Comparison of ENCODE assay signal across 16 cellular contexts in genomic region chr2:27135471-27135955, GRCh38. TPM values are rescaled to one million over a fixed set of nuclear protein-coding genes. Genes with fewer than 3 reads are reported as not detected.
DNase-seq lines count a peak whose midpoint lies in the region; TF ChIP-seq lines count a peak whose summit lies in the region.
"Had no signal": no experiment of that assay in that cellular context is flagged by ENCODE, and none has a peak within 500 bp of the region (broad histone marks: within the 10 kb centered on the region; RNA-seq: fewer than 3 reads in every experiment).

No MANE protein-coding gene starts in this region.

- H3K4me1 ChIP-seq in mammary epithelial cell (ENCODE audit: insufficient read depth, low read length), result peaks cover 6% of the 10 kb centered on the region

- no peak overlapping the region for H3K27ac ChIP-seq in mammary epithelial cell (ENCODE audit: insufficient read depth, low read depth, low read length)
- H3K27ac ChIP-seq: epithelial cell of prostate had no signal

- H3K4me3 Mint-ChIP-seq in activated CD4-positive, alpha-beta T cell treated with anti-CD3 and anti-CD28 coated beads, Interleukin-2, amount 10 ng/mL, durations not matched to agents 7 days and 5 days, result peak overlapping the region; percentile 79
- peak overlapping the region; percentile 92 for H3K4me3 Mint-ChIP-seq in progenitor cell of endocrine pancreas (ENCODE audit: low read depth)

- H3K27ac Mint-ChIP-seq in activated CD4-positive, alpha-beta T cell treated with anti-CD3 and anti-CD28 coated beads, Interleukin-2, amount 10 ng/mL, durations not matched to agents 7 days and 5 days, result peak overlapping the region; percentile 94
- H3K27ac Mint-ChIP-seq in progenitor cell of endocrine pancreas, result peak overlapping the region; percentile 97

- H3K36me3 Mint-ChIP-seq in activated CD4-positive, alpha-beta T cell treated with anti-CD3 and anti-CD28 coated beads, Interleukin-2, amount 10 ng/mL, durations not matched to agents 7 days and 5 days (ENCODE audit: low read depth), result peaks cover 22% of the 10 kb centered on the region
- H3K36me3 Mint-ChIP-seq in progenitor cell of endocrine pancreas (ENCODE audit: insufficient read depth), result peaks cover 3% of the 10 kb centered on the region

- H3K9me3 Mint-ChIP-seq in activated CD4-positive, alpha-beta T cell treated with anti-CD3 and anti-CD28 coated beads, Interleukin-2, amount 10 ng/mL, durations not matched to agents 7 days and 5 days, result no peaks in the 10 kb centered on the region
- H3K9me3 Mint-ChIP-seq in progenitor cell of endocrine pancreas (ENCODE audit: low read depth), result no peaks in the 10 kb centered on the region

- peak overlapping the region; percentile 92 for H2AFZ ChIP-seq in mammary epithelial cell (ENCODE audit: low read depth, low read length)

- H4K20me1 ChIP-seq in mammary epithelial cell (ENCODE audit: insufficient read depth, low read length), result no peaks in the 10 kb centered on the region

- no TSS peak for BruUV-seq in mammary epithelial cell (replicated peaks; lab: Mats Ljungman, UMichigan)

- no peaks in the 10 kb centered on the region for H3K27me3 ChIP-seq in mammary epithelial cell (ENCODE audit: insufficient read depth, low read length)

- POLR2A ChIA-PET in activated CD4-positive, alpha-beta T cell treated with anti-CD3 and anti-CD28 coated beads, Interleukin-2, amount 10 ng/mL, durations not matched to agents 7 days and 5 days (lab: Charles Lee), result no interaction called here

- H3K9ac ChIP-seq in mammary epithelial cell (ENCODE audit: insufficient read depth, low read length), result no peak overlapping the region

- peaks cover 5% of the 10 kb centered on the region for H3K36me3 ChIP-seq in mammary epithelial cell (ENCODE audit: insufficient read depth, low read length)

- dilution Hi-C loops in mammary epithelial cell (cut with HindIII; ENCODE audit: low sequenced_read_pairs), result no loop called here

- H3K79me2 ChIP-seq in mammary epithelial cell (ENCODE audit: insufficient read depth, low read length), result peaks cover 25% of the 10 kb centered on the region

- peaks cover 29% of the 10 kb centered on the region for H3K4me1 Mint-ChIP-seq in activated CD4-positive, alpha-beta T cell treated with anti-CD3 and anti-CD28 coated beads, Interleukin-2, amount 10 ng/mL, durations not matched to agents 7 days and 5 days
- peaks cover 12% of the 10 kb centered on the region for H3K4me1 Mint-ChIP-seq in progenitor cell of endocrine pancreas (ENCODE audit: low read depth)

- DNase-seq in activated CD4-positive, alpha-beta T cell treated with anti-CD3 and anti-CD28 coated beads, Interleukin-2, amount 10 ng/mL, durations not matched to agents 7 days and 5 days, result no peak
- DNase-seq in activated CD4-positive, alpha-beta T cell treated with anti-CD3 and anti-CD28 coated beads, Interleukin-2, amount 50 U/mL, for 4 hours, result no peak
- DNase-seq in MV-4-11 (lab: John Stamatoyannopoulos, UW) (peak; percentile 86), mammary epithelial cell (no peak), progenitor cell of endocrine pancreas (ENCODE audit: low spot score, unreplicated experiment) (no peak), NCI-H1092 (lab: John Stamatoyannopoulos, UW) (no peak), C1 segment of cervical spinal cord (lab: John Stamatoyannopoulos, UW) (no peak)
- no peak for DNase-seq in central memory CD4-positive, alpha-beta T cell
- DNase-seq: ACHN; activated CD4-positive, alpha-beta T cell treated with anti-CD3 and anti-CD28 coated beads for 1 hour; NCI-H2171; stimulated activated CD8-positive, alpha-beta memory T cell treated with anti-CD3 and anti-CD28 coated beads, Interleukin-4, amount 100 ng/mL, for 48 hours had no signal

- intact Hi-C loops in mammary epithelial cell (cut with micrococcal nuclease), result no loop called here

- TF ChIP-seq CTCF in mammary epithelial cell (conservative IDR thresholded peaks at IDR 0.05 in 1 of 2, IDR thresholded peaks at IDR 0.05 in 1 of 2; ENCODE audit: extremely low read depth in 1 of 2, insufficient read depth in 1 of 2, low read depth in 1 of 2, low read length in 2 of 2), result no peak
- TF ChIP-seq CTCF in progenitor cell of endocrine pancreas (IDR thresholded peaks at IDR 0.05; ENCODE audit: unreplicated experiment), result no peak

- H3K4me2 ChIP-seq in mammary epithelial cell (ENCODE audit: insufficient read depth, low read depth, low read length), result no peak overlapping the region

- CTCF ChIA-PET in activated CD4-positive, alpha-beta T cell treated with anti-CD3 and anti-CD28 coated beads, Interleukin-2, amount 10 ng/mL, durations not matched to agents 7 days and 5 days (lab: Charles Lee), result interaction anchor here (1.0 to 2.5 kb wide), 2 partner anchors 12 to 14 kb away, joined by 3 to 11 read pairs; partner anchors contain the start of gene ABHD1
- CTCF ChIA-PET in mammary epithelial cell (lab: Charles Lee; ENCODE audit: low non-redundant PET), result no interaction called here

- H3K27me3 Mint-ChIP-seq in activated CD4-positive, alpha-beta T cell treated with anti-CD3 and anti-CD28 coated beads, Interleukin-2, amount 10 ng/mL, durations not matched to agents 7 days and 5 days, result no peaks in the 10 kb centered on the region
- peaks cover 7% of the 10 kb centered on the region for H3K27me3 Mint-ChIP-seq in progenitor cell of endocrine pancreas

- WGBS in mammary epithelial cell (ENCODE audit: low coverage, missing lambda C conversion rate), result 90% methylated on average over 9 of the region's 12 CpGs

- H3K9me3 ChIP-seq in mammary epithelial cell (replicated peaks; ENCODE audit: insufficient read depth, low read length), result no peaks in the 10 kb centered on the region

- in situ Hi-C loops in mammary epithelial cell (cut with MboI; ENCODE audit: low sequenced_read_pairs in 2 of 2), result no loop called here

- H3K4me3 ChIP-seq in mammary epithelial cell (replicated peaks in 1 of 3; ENCODE audit: insufficient read depth in 1 of 3, low read depth in 2 of 3, low read length in 3 of 3), result no peak overlapping the region

RNA-seq across cellular contexts. Expression of gene PREB, which starts 1.1 kb away (rescaled TPM):
- total RNA-seq in activated CD4-positive, alpha-beta T cell treated with anti-CD3 and anti-CD28 coated beads, Interleukin-2, amount 10 ng/mL, durations not matched to agents 7 days and 5 days, result 10 to 100 TPM; 60.0 to 65.3 TPM
- total RNA-seq in mammary epithelial cell (10 to 100 TPM; 31.0 to 48.9 TPM), progenitor cell of endocrine pancreas (46.9 and 49.7 TPM in 2 replicates)
- 69.4 TPM for polyA plus RNA-seq in mammary epithelial cell
- polyA minus RNA-seq in mammary epithelial cell, result 181 TPM

RNA-seq across cellular contexts. Expression of gene PRR30, which starts 3.7 kb away (rescaled TPM):
- not detected for total RNA-seq in activated CD4-positive, alpha-beta T cell treated with anti-CD3 and anti-CD28 coated beads, Interleukin-2, amount 10 ng/mL, durations not matched to agents 7 days and 5 days
- not detected for total RNA-seq in mammary epithelial cell
- polyA plus RNA-seq in mammary epithelial cell, result not detected
- polyA minus RNA-seq in mammary epithelial cell, result not detected
- not detected in 2 replicates for total RNA-seq in progenitor cell of endocrine pancreas
- total RNA-seq: aorta, G401, Right ventricle myocardium inferior had no signal
- polyA plus RNA-seq: aorta had no signal

RNA-seq across cellular contexts. Expression of gene ABHD1, which starts 11.9 kb away (rescaled TPM):
- under 1 TPM; 0.10 to 0.25 TPM for total RNA-seq in activated CD4-positive, alpha-beta T cell treated with anti-CD3 and anti-CD28 coated beads, Interleukin-2, amount 10 ng/mL, durations not matched to agents 7 days and 5 days
- total RNA-seq in mammary epithelial cell (under 1 TPM in 1 of 2 donors, not detected in 1; 0.17 TPM), progenitor cell of endocrine pancreas (0.31 and 0.34 TPM in 2 replicates)
- 0.07 TPM for polyA plus RNA-seq in mammary epithelial cell
- polyA minus RNA-seq in mammary epithelial cell, result not detected
- total RNA-seq: G401 had no signal

RNA-seq across cellular contexts. Expression of gene TCF23, which starts 13.3 kb away (rescaled TPM):
- total RNA-seq in activated CD4-positive, alpha-beta T cell treated with anti-CD3 and anti-CD28 coated beads, Interleukin-2, amount 10 ng/mL, durations not matched to agents 7 days and 5 days, result not detected
- not detected for total RNA-seq in mammary epithelial cell
- polyA plus RNA-seq in mammary epithelial cell, result not detected
- not detected for polyA minus RNA-seq in mammary epithelial cell
- not detected in 2 replicates for total RNA-seq in progenitor cell of endocrine pancreas
- total RNA-seq: G401 had no signal
- polyA plus RNA-seq: aorta had no signal

RNA-seq across cellular contexts. Expression of gene CGREF1, which starts 16.6 kb away (rescaled TPM):
- total RNA-seq in activated CD4-positive, alpha-beta T cell treated with anti-CD3 and anti-CD28 coated beads, Interleukin-2, amount 10 ng/mL, durations not matched to agents 7 days and 5 days, result 1 to 10 TPM in 1 of 2 experiments, under 1 TPM in 1; 0.92 to 1.3 TPM
- total RNA-seq in mammary epithelial cell (1 to 10 TPM; 3.6 to 6.8 TPM), progenitor cell of endocrine pancreas (0.31 and 0.87 TPM in 2 replicates)
- polyA plus RNA-seq in mammary epithelial cell, result 4.5 TPM
- 0.83 TPM for polyA minus RNA-seq in mammary epithelial cell
